In genomic region chr6:135002229-135002844, GRCh38 we compare ENCODE assay signal across 8 cellular contexts. TPM values are rescaled to one million over a fixed set of nuclear protein-coding genes. Genes with fewer than 3 reads are reported as not detected.
A peak's percentile ranks its signal among the peaks of the same experiment; 100 is the strongest.
DNase-seq lines count a peak whose midpoint lies in the region; ATAC-seq, FAIRE-seq and TF ChIP-seq lines count a peak whose summit lies in the region.

No MANE protein-coding gene starts in this region.

- H3K79me2 ChIP-seq in GM23338 (replicated peaks; ENCODE audit: insufficient read depth) (no peaks in the 10 kb centered on the region; the same call in 1 of the 2 replicates), HepG2 (ENCODE audit: insufficient read depth, low read length) (no peaks in the 10 kb centered on the region)

- no peak for TF ChIP-seq EP300 in HepG2 (IDR thresholded peaks at IDR 0.05; ENCODE audit: low read depth in 2 of 2, low read length in 2 of 2)
- no peak for TF ChIP-seq EP300 in HepG2 (CRISPR knock-in tag; IDR thresholded peaks at IDR 0.05; ENCODE audit: borderline replicate concordance)

- no peaks in the 10 kb centered on the region for H3K9me2 ChIP-seq in GM23338 (ENCODE audit: insufficient read depth)

- H3K9me3 ChIP-seq in adipocyte (ENCODE audit: control insufficient read depth, low read length) (no peaks in the 10 kb centered on the region), HepG2 (ENCODE audit: low read length) (no peaks in the 10 kb centered on the region)

- H2AFZ ChIP-seq in GM23338 = no peak overlapping the region
- H2AFZ ChIP-seq in HepG2 (ENCODE audit: low read length) = no peak overlapping the region

- no peaks in the 10 kb centered on the region for H3F3A ChIP-seq in GM23338 (replicated peaks; ENCODE audit: low read depth)

- no peaks in the 10 kb centered on the region for H3K36me3 Mint-ChIP-seq in GM23338 (ENCODE audit: low read depth)

- no peak overlapping the region for H3K27ac ChIP-seq in GM23338 (ENCODE audit: low read depth)
- H3K27ac ChIP-seq in HepG2 (ENCODE audit: extremely low read length, insufficient read depth, low read length) = no peak overlapping the region

- H3K27me3 ChIP-seq in GM23338 (ENCODE audit: insufficient read depth) (no peaks in the 10 kb centered on the region), adipocyte (replicated peaks; ENCODE audit: control insufficient read depth, insufficient read depth, low read length) (no peaks in the 10 kb centered on the region), HepG2 (ENCODE audit: control insufficient read depth in 1 of 2, insufficient read depth in 2 of 2, low read length in 2 of 2) (no peaks in the 10 kb centered on the region)

- no peak overlapping the region for H3K27ac Mint-ChIP-seq in GM23338

- no peak for TF ChIP-seq RAD21 in HepG2 (CRISPR knock-in tag; IDR thresholded peaks at IDR 0.05)

- POLR2A ChIA-PET in HepG2 (lab: Yijun Ruan, JAX) = no interaction called here

- H3K27me3 Mint-ChIP-seq in GM23338 (ENCODE audit: insufficient read depth, low read depth, poor library complexity) = no peaks in the 10 kb centered on the region

- H3K4me3 ChIP-seq in GM23338 (no peak overlapping the region), adipocyte (ENCODE audit: low read length) (no peak overlapping the region), HepG2 (replicated peaks in 1 of 3; ENCODE audit: insufficient read depth in 1 of 3, low read depth in 2 of 3, low read length in 3 of 3) (no peak overlapping the region)

- intact Hi-C loops in HepG2 (cut with micrococcal nuclease; ENCODE audit: unreplicated experiment) = no loop called here

- WGBS in HepG2 (ENCODE audit: low lambda C conversion rate) = 94% methylated on average over 5 of the region's 5 CpGs

- FAIRE-seq in HepG2 (lab: Jason Lieb, UNC) = no peak

- ATAC-seq in GM23338 = peak; percentile 30; the same call in 1 of the 3 replicates
- peak; percentile 52; the same call in 2 of the 3 replicates for ATAC-seq in HepG2
- no peak for ATAC-seq in GM21825 (IDR thresholded peaks at IDR 0.05; ENCODE audit: unreplicated experiment)

- no peak overlapping the region for H3K4me2 ChIP-seq in GM23338
- H3K4me2 ChIP-seq in HepG2 (ENCODE audit: low read depth, low read length) = no peak overlapping the region

- H4K20me1 ChIP-seq in GM23338 (replicated peaks; ENCODE audit: insufficient read depth) = peaks cover 18% of the 10 kb centered on the region
- no peaks in the 10 kb centered on the region for H4K20me1 ChIP-seq in HepG2 (ENCODE audit: insufficient read depth, low read length)

- no peak overlapping the region for H3K9ac ChIP-seq in adipocyte (ENCODE audit: low read length)
- no peak overlapping the region for H3K9ac ChIP-seq in HepG2 (ENCODE audit: insufficient read depth, low read depth, low read length)

- H3K4me3 Mint-ChIP-seq in GM23338 = no peak overlapping the region

- peaks cover 6% of the 10 kb centered on the region; the same call in 2 of the 3 replicates for H3K4me1 Mint-ChIP-seq in GM23338

- CTCF ChIA-PET in HepG2 (lab: Yijun Ruan, JAX; ENCODE audit: low intra/inter-chr PET ratio, low total read pairs) = no interaction called here

- no peaks in the 10 kb centered on the region for H3K9me3 Mint-ChIP-seq in GM23338

- H3K4me1 ChIP-seq in GM23338 (ENCODE audit: insufficient read depth) (peaks cover 6% of the 10 kb centered on the region; the same call in 1 of the 2 replicates), adipocyte (ENCODE audit: control insufficient read depth, insufficient read depth, low read length) (no peaks in the 10 kb centered on the region), HepG2 (ENCODE audit: insufficient read depth, low read length) (no peaks in the 10 kb centered on the region)

- in situ Hi-C loops in HepG2 (cut with HindIII; ENCODE audit: extremely low pct_ligation_motif_present, low pct_unique_long_range_greater_than_20kb) = no loop called here

- no TSS peak for BruUV-seq in HepG2 (replicated peaks; lab: Mats Ljungman, UMichigan)

- H3K36me3 ChIP-seq in GM23338 (ENCODE audit: insufficient read depth) (no peaks in the 10 kb centered on the region; the same call in 1 of the 2 replicates), adipocyte (ENCODE audit: control insufficient read depth, insufficient read depth, low read length, severe bottlenecking) (peaks cover 10% of the 10 kb centered on the region), HepG2 (replicated peaks in 1 of 2; ENCODE audit: control insufficient read depth in 1 of 2, insufficient read depth in 2 of 2, low read length in 2 of 2) (peaks cover 2 to 11% of the 10 kb centered on the region in 2 experiments; a peak in 3 of 5 replicates)

- TF ChIP-seq CTCF in GM23338 (conservative IDR thresholded peaks at IDR 0.05; ENCODE audit: low read depth in 2 of 2) = peak; percentile 50 to 73
- peak; percentile 40; the same call in 1 of the 2 replicates for TF ChIP-seq CTCF in HepG2 (CRISPR knock-in tag; IDR thresholded peaks at IDR 0.05)

- no peak for TF ChIP-seq POLR2A in HepG2 (IDR thresholded peaks at IDR 0.05; ENCODE audit: insufficient read depth in 1 of 2, low read depth in 2 of 2, low read length in 2 of 2)

- peak; percentile 12 for DNase-seq in Ammon's horn (ENCODE audit: low spot score)
- peak; percentile 40 for DNase-seq in GM23338 (ENCODE audit: low spot score)
- DNase-seq in adipocyte (ENCODE audit: low read depth) = peak; percentile 67
- peak; percentile 12 for DNase-seq in HepG2 (ENCODE audit: low spot score)
- DNase-seq in NCI-H748 treated with DMSO at 0.1 percent for 48 hours (lab: John Stamatoyannopoulos, UW) = no peak
- no peak for DNase-seq in activated gamma-delta T cell (lab: John Stamatoyannopoulos, UW)
- no peak for DNase-seq in NCI-H1048 (lab: John Stamatoyannopoulos, UW)

TF ChIP-seq in GM23338, 12 proteins besides CTCF, POLR2A, EP300 and RAD21 (continues in another document):
- no peak for TF ChIP-seq STAT1 (IDR thresholded peaks at IDR 0.05; ENCODE audit: unreplicated experiment)

TF ChIP-seq in HepG2, 621 proteins besides CTCF, POLR2A, EP300 and RAD21 (continues in another document):
- no peak for TF ChIP-seq ZNF550 (CRISPR knock-in tag; IDR thresholded peaks at IDR 0.05; ENCODE audit: borderline replicate concordance)
- TF ChIP-seq SRY (CRISPR knock-in tag; IDR thresholded peaks at IDR 0.05) = no peak
- TF ChIP-seq STAG1 (CRISPR knock-in tag; IDR thresholded peaks at IDR 0.05) = 0 out of 2 replicates have a peak, but pooled peaks have one; percentile 7
- no peak for TF ChIP-seq ZNF761 (CRISPR knock-in tag; conservative IDR thresholded peaks at IDR 0.05)
- no peak for TF ChIP-seq ZNF317 (CRISPR knock-in tag; IDR thresholded peaks at IDR 0.05)

RNA-seq across cellular contexts. Expression of gene HBS1L, which starts 52.3 kb away (rescaled TPM):
- total RNA-seq in GM23338 (2014; rRNA removed; shearing (Covaris generic)) = 87.5 and 94.1 TPM in 2 replicates
- polyA plus RNA-seq in GM23338 (2016; fragmentation: Nextera tagmentation; extraction: Ambion mirVana) (53.5 and 59.9 TPM in 2 replicates), HepG2 (2011; rRNA removed) (33.6 and 44.1 TPM in 2 replicates)
- total RNA-seq in HepG2 (2016; rRNA removed; fragmentation: Illumina TruSeq; extraction: Trizol) = 138 and 222 TPM in 2 replicates
- total RNA-seq in HepG2 (2016; cell fraction: cytosol; rRNA removed; fragmentation: Illumina TruSeq; extraction: Trizol; ENCODE audit: low read depth) = 36.1 and 37.3 TPM in 2 replicates
- 138 and 235 TPM in 2 replicates for total RNA-seq in HepG2 (2016; cell fraction: insoluble cytoplasmic fraction; rRNA removed; fragmentation: Illumina TruSeq; extraction: Trizol)
- 62.1 and 65.5 TPM in 2 replicates for total RNA-seq in HepG2 (2016; cell fraction: membrane; rRNA removed; fragmentation: Illumina TruSeq; extraction: Trizol)
- 87.5 and 92.8 TPM in 2 replicates for total RNA-seq in HepG2 (2016; cell fraction: nucleus; rRNA removed; fragmentation: Illumina TruSeq; extraction: Trizol)
- 19.1 and 28.9 TPM in 2 replicates for polyA plus RNA-seq in HepG2 (2011; cell fraction: cytosol; rRNA removed)
- polyA plus RNA-seq in HepG2 (2011; cell fraction: nucleus; rRNA removed) = 13.8 and 19.0 TPM in 2 replicates
- polyA plus RNA-seq in HepG2 (2012) = 54.5 and 55.2 TPM in 2 replicates
- polyA plus RNA-seq in HepG2 (2016; cell fraction: cytosol; fragmentation: Illumina TruSeq; extraction: Trizol; ENCODE audit: low read depth) = 6.9 and 8.3 TPM in 2 replicates
- 137 and 159 TPM in 2 replicates for polyA plus RNA-seq in HepG2 (2016; cell fraction: insoluble cytoplasmic fraction; fragmentation: Illumina TruSeq; extraction: Trizol; ENCODE audit: low read depth)
- 19.7 and 20.8 TPM in 2 replicates for polyA plus RNA-seq in HepG2 (2016; cell fraction: membrane; fragmentation: Illumina TruSeq; extraction: Trizol; ENCODE audit: low read depth)
- polyA plus RNA-seq in HepG2 (2016; cell fraction: nucleus; fragmentation: Illumina TruSeq; extraction: Trizol; ENCODE audit: insufficient read depth, low read depth) = 54.7 and 61.1 TPM in 2 replicates
- 30.9 and 38.9 TPM in 2 replicates for polyA minus RNA-seq in HepG2 (2011; rRNA and poly(A)+ RNA removed; ENCODE audit: low replicate concordance)
- polyA minus RNA-seq in HepG2 (2011; cell fraction: cytosol; rRNA and poly(A)+ RNA removed) = 39.6 and 42.2 TPM in 2 replicates
- polyA minus RNA-seq in HepG2 (2011; cell fraction: nucleus; rRNA and poly(A)+ RNA removed) = 115 and 120 TPM in 2 replicates

RNA-seq across cellular contexts. Expression of gene ALDH8A1, which starts 52.4 kb away (rescaled TPM):
- not detected in 2 replicates for total RNA-seq in GM23338 (2014; rRNA removed; shearing (Covaris generic))
- 0.12 TPM in 1 of 2 replicates, not detected in the other for polyA plus RNA-seq in GM23338 (2016; fragmentation: Nextera tagmentation; extraction: Ambion mirVana)
- total RNA-seq in HepG2 (2016; rRNA removed; fragmentation: Illumina TruSeq; extraction: Trizol) = 3.4 and 3.6 TPM in 2 replicates
- 0.20 and 0.26 TPM in 2 replicates for total RNA-seq in HepG2 (2016; cell fraction: cytosol; rRNA removed; fragmentation: Illumina TruSeq; extraction: Trizol; ENCODE audit: low read depth)
- total RNA-seq in HepG2 (2016; cell fraction: insoluble cytoplasmic fraction; rRNA removed; fragmentation: Illumina TruSeq; extraction: Trizol) = 2.7 and 3.0 TPM in 2 replicates
- total RNA-seq in HepG2 (2016; cell fraction: membrane; rRNA removed; fragmentation: Illumina TruSeq; extraction: Trizol) = 0.71 and 1.0 TPM in 2 replicates
- total RNA-seq in HepG2 (2016; cell fraction: nucleus; rRNA removed; fragmentation: Illumina TruSeq; extraction: Trizol) = 1.1 and 1.6 TPM in 2 replicates
- 0.68 and 1.1 TPM in 2 replicates for polyA plus RNA-seq in HepG2 (2011; rRNA removed)
- polyA plus RNA-seq in HepG2 (2011; cell fraction: cytosol; rRNA removed) = 0.32 and 0.96 TPM in 2 replicates
- 1.5 and 2.1 TPM in 2 replicates for polyA plus RNA-seq in HepG2 (2011; cell fraction: nucleus; rRNA removed)
- polyA plus RNA-seq in HepG2 (2012) = 0.41 and 0.99 TPM in 2 replicates
- polyA plus RNA-seq in HepG2 (2016; cell fraction: cytosol; fragmentation: Illumina TruSeq; extraction: Trizol; ENCODE audit: low read depth) = 0.14 and 0.19 TPM in 2 replicates
- polyA plus RNA-seq in HepG2 (2016; cell fraction: insoluble cytoplasmic fraction; fragmentation: Illumina TruSeq; extraction: Trizol; ENCODE audit: low read depth) = 3.2 and 3.4 TPM in 2 replicates
- 0.30 and 0.39 TPM in 2 replicates for polyA plus RNA-seq in HepG2 (2016; cell fraction: membrane; fragmentation: Illumina TruSeq; extraction: Trizol; ENCODE audit: low read depth)
- 1.4 and 1.6 TPM in 2 replicates for polyA plus RNA-seq in HepG2 (2016; cell fraction: nucleus; fragmentation: Illumina TruSeq; extraction: Trizol; ENCODE audit: insufficient read depth, low read depth)
- polyA minus RNA-seq in HepG2 (2011; rRNA and poly(A)+ RNA removed; ENCODE audit: low replicate concordance) = 0.40 and 0.68 TPM in 2 replicates
- 0.40 TPM in 1 of 2 replicates, not detected in the other for polyA minus RNA-seq in HepG2 (2011; cell fraction: cytosol; rRNA and poly(A)+ RNA removed)
- 3.6 and 3.7 TPM in 2 replicates for polyA minus RNA-seq in HepG2 (2011; cell fraction: nucleus; rRNA and poly(A)+ RNA removed)

Comparison
In these comparisons a context has a peak if more than half of its experiments do, and no peak if none do; other contexts are left out.
1. DNase-seq: peak in Ammon's horn (single experiment), GM23338 (single experiment), adipocyte (single experiment) and HepG2 (single experiment); none in NCI-H748 treated with DMSO at 0.1 percent for 48 hours (single experiment), activated gamma-delta T cell (single experiment) and NCI-H1048 (single experiment).